ENCODE assay signal across 1 cellular context in the genomic region with DNA sequence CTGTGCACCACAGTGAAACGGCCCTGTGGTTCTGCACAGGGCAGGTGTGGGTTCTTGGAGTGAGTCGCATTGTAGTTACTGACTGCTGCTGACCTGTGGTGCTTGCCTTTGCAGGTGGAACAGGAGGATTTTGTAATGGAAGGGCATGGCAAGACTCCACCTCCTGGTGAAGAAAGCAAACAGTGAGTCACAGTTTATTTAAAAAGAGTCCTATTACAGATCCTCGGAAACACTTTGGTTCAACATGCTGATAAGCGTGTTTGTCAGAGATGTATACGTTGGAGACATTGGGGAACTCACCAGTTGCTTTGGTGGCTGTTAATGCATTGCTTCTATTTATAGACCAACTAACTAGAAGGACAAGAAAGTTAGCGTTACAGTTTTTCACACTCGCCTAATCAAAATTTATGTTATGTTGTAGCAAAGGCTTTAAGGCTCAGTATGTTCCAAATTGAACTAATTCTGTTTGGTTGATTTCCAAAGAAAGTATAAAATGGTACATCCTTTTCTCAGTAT.
A peak's percentile ranks its signal among the peaks of the same experiment; 100 is the strongest.
TF ChIP-seq lines count a peak whose summit lies in the region.

No MANE protein-coding gene starts in this region.

TF ChIP-seq in K562, 482 proteins besides CTCF, POLR2A, EP300 and RAD21 (continued from another document and continues in another):
- TF ChIP-seq, protein P1, sequence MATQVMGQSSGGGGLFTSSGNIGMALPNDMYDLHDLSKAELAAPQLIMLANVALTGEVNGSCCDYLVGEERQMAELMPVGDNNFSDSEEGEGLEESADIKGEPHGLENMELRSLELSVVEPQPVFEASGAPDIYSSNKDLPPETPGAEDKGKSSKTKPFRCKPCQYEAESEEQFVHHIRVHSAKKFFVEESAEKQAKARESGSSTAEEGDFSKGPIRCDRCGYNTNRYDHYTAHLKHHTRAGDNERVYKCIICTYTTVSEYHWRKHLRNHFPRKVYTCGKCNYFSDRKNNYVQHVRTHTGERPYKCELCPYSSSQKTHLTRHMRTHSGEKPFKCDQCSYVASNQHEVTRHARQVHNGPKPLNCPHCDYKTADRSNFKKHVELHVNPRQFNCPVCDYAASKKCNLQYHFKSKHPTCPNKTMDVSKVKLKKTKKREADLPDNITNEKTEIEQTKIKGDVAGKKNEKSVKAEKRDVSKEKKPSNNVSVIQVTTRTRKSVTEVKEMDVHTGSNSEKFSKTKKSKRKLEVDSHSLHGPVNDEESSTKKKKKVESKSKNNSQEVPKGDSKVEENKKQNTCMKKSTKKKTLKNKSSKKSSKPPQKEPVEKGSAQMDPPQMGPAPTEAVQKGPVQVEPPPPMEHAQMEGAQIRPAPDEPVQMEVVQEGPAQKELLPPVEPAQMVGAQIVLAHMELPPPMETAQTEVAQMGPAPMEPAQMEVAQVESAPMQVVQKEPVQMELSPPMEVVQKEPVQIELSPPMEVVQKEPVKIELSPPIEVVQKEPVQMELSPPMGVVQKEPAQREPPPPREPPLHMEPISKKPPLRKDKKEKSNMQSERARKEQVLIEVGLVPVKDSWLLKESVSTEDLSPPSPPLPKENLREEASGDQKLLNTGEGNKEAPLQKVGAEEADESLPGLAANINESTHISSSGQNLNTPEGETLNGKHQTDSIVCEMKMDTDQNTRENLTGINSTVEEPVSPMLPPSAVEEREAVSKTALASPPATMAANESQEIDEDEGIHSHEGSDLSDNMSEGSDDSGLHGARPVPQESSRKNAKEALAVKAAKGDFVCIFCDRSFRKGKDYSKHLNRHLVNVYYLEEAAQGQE (CRISPR knock-in tag; IDR thresholded peaks at IDR 0.05; ENCODE audit: low read depth): no peak
- TF ChIP-seq MEF2D (tag; conservative IDR thresholded peaks at IDR 0.05; ENCODE audit: low read depth): peak; percentile 94
- TF ChIP-seq, protein P2, sequence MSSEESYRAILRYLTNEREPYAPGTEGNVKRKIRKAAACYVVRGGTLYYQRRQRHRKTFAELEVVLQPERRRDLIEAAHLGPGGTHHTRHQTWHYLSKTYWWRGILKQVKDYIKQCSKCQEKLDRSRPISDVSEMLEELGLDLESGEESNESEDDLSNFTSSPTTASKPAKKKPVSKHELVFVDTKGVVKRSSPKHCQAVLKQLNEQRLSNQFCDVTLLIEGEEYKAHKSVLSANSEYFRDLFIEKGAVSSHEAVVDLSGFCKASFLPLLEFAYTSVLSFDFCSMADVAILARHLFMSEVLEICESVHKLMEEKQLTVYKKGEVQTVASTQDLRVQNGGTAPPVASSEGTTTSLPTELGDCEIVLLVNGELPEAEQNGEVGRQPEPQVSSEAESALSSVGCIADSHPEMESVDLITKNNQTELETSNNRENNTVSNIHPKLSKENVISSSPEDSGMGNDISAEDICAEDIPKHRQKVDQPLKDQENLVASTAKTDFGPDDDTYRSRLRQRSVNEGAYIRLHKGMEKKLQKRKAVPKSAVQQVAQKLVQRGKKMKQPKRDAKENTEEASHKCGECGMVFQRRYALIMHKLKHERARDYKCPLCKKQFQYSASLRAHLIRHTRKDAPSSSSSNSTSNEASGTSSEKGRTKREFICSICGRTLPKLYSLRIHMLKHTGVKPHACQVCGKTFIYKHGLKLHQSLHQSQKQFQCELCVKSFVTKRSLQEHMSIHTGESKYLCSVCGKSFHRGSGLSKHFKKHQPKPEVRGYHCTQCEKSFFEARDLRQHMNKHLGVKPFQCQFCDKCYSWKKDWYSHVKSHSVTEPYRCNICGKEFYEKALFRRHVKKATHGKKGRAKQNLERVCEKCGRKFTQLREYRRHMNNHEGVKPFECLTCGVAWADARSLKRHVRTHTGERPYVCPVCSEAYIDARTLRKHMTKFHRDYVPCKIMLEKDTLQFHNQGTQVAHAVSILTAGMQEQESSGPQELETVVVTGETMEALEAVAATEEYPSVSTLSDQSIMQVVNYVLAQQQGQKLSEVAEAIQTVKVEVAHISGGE (CRISPR knock-in tag; IDR thresholded peaks at IDR 0.05): 0 out of 6 replicates have a peak, but pooled peaks of 1 of the 3 experiments have one; percentile 34
- TF ChIP-seq, protein P3, sequence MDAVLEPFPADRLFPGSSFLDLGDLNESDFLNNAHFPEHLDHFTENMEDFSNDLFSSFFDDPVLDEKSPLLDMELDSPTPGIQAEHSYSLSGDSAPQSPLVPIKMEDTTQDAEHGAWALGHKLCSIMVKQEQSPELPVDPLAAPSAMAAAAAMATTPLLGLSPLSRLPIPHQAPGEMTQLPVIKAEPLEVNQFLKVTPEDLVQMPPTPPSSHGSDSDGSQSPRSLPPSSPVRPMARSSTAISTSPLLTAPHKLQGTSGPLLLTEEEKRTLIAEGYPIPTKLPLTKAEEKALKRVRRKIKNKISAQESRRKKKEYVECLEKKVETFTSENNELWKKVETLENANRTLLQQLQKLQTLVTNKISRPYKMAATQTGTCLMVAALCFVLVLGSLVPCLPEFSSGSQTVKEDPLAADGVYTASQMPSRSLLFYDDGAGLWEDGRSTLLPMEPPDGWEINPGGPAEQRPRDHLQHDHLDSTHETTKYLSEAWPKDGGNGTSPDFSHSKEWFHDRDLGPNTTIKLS (IDR thresholded peaks at IDR 0.05; ENCODE audit: borderline replicate concordance, low read depth): peak; percentile 37; the same call in 1 of the 2 replicates
- peak; percentile 81; the same call in 1 of the 2 replicates for TF ChIP-seq DPF2 (IDR thresholded peaks at IDR 0.05)
- TF ChIP-seq CBX8 (IDR thresholded peaks at IDR 0.05; ENCODE audit: borderline replicate concordance, extremely low read depth, low read depth, low read length, poor library complexity, severe bottlenecking): no peak
- peak; percentile 89 for TF ChIP-seq JUN (IDR thresholded peaks at IDR 0.05; ENCODE audit: borderline replicate concordance, low read depth, low read length)
- TF ChIP-seq JUN (CRISPR knock-in tag; IDR thresholded peaks at IDR 0.05; ENCODE audit: borderline replicate concordance): no peak
- TF ChIP-seq MBD2 (IDR thresholded peaks at IDR 0.05; ENCODE audit: borderline replicate concordance, low read depth): no peak
- TF ChIP-seq SMARCE1 (IDR thresholded peaks at IDR 0.05): peak; percentile 79
- peak; percentile 34; the same call in 1 of the 2 replicates for TF ChIP-seq CBFA2T3 (IDR thresholded peaks at IDR 0.05)
- TF ChIP-seq CBFA2T2 (conservative IDR thresholded peaks at IDR 0.05): no peak
- TF ChIP-seq SAFB2 (IDR thresholded peaks at IDR 0.05; ENCODE audit: borderline replicate concordance, low read depth, low read length, severe bottlenecking): no peak
- peak; percentile 66; the same call in 1 of the 2 replicates for TF ChIP-seq CREM (IDR thresholded peaks at IDR 0.05; ENCODE audit: low read depth)
- 0 out of 2 replicates have a peak, but pooled peaks have one; percentile 14 for TF ChIP-seq SMC3 (conservative IDR thresholded peaks at IDR 0.05; ENCODE audit: insufficient read depth, low read depth, low read length)
- TF ChIP-seq EP400 (IDR thresholded peaks at IDR 0.05): peak; percentile 45
- TF ChIP-seq MTA1 (IDR thresholded peaks at IDR 0.05; ENCODE audit: borderline replicate concordance): no peak
- TF ChIP-seq, protein P4, sequence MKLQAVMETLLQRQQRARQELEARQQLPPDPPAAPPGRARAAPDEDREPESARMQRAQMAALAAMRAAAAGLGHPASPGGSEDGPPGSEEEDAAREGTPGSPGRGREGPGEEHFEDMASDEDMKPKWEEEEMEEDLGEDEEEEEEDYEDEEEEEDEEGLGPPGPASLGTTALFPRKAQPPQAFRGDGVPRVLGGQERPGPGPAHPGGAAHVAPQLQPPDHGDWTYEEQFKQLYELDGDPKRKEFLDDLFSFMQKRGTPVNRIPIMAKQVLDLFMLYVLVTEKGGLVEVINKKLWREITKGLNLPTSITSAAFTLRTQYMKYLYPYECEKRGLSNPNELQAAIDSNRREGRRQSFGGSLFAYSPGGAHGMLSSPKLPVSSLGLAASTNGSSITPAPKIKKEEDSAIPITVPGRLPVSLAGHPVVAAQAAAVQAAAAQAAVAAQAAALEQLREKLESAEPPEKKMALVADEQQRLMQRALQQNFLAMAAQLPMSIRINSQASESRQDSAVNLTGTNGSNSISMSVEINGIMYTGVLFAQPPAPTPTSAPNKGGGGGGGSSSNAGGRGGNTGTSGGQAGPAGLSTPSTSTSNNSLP (IDR thresholded peaks at IDR 0.05; ENCODE audit: borderline replicate concordance, low read depth, low read length): peak; percentile 78; the same call in 1 of the 2 replicates
- TF ChIP-seq, protein P5, sequence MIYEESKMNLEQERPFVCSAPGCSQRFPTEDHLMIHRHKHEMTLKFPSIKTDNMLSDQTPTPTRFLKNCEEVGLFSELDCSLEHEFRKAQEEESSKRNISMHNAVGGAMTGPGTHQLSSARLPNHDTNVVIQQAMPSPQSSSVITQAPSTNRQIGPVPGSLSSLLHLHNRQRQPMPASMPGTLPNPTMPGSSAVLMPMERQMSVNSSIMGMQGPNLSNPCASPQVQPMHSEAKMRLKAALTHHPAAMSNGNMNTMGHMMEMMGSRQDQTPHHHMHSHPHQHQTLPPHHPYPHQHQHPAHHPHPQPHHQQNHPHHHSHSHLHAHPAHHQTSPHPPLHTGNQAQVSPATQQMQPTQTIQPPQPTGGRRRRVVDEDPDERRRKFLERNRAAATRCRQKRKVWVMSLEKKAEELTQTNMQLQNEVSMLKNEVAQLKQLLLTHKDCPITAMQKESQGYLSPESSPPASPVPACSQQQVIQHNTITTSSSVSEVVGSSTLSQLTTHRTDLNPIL (CRISPR knock-in tag; IDR thresholded peaks at IDR 0.05): no peak
- TF ChIP-seq SMARCC2 (IDR thresholded peaks at IDR 0.05; ENCODE audit: low read depth): peak; percentile 31; the same call in 1 of the 2 replicates
- peak; percentile 55 for TF ChIP-seq FOXM1 (IDR thresholded peaks at IDR 0.05; ENCODE audit: low read depth)
- TF ChIP-seq FOXM1 (CRISPR knock-in tag; IDR thresholded peaks at IDR 0.05; ENCODE audit: low read depth): no peak
- peak; percentile 93 for TF ChIP-seq JUND (IDR thresholded peaks at IDR 0.05; ENCODE audit: borderline replicate concordance, low read depth, low read length)
- TF ChIP-seq JUND (tag; IDR thresholded peaks at IDR 0.05; ENCODE audit: borderline replicate concordance, low read depth, low read length): peak; percentile 92; the same call in 2 of the 3 replicates
- TF ChIP-seq, protein P6, sequence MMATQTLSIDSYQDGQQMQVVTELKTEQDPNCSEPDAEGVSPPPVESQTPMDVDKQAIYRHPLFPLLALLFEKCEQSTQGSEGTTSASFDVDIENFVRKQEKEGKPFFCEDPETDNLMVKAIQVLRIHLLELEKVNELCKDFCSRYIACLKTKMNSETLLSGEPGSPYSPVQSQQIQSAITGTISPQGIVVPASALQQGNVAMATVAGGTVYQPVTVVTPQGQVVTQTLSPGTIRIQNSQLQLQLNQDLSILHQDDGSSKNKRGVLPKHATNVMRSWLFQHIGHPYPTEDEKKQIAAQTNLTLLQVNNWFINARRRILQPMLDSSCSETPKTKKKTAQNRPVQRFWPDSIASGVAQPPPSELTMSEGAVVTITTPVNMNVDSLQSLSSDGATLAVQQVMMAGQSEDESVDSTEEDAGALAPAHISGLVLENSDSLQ (IDR thresholded peaks at IDR 0.05): peak; percentile 33; the same call in 1 of the 2 replicates
- no peak for TF ChIP-seq KDM5B (IDR thresholded peaks at IDR 0.05; ENCODE audit: insufficient replicate concordance, low read depth, low read length)
- peak; percentile 71 to 83; a peak in 3 of 4 replicates for TF ChIP-seq FOXA3 (CRISPR knock-in tag; conservative IDR thresholded peaks at IDR 0.05 in 1 of 2, IDR thresholded peaks at IDR 0.05 in 1 of 2)
- TF ChIP-seq ZC3H4 (CRISPR knock-in tag; IDR thresholded peaks at IDR 0.05; ENCODE audit: borderline replicate concordance): no peak
- TF ChIP-seq, protein P7, sequence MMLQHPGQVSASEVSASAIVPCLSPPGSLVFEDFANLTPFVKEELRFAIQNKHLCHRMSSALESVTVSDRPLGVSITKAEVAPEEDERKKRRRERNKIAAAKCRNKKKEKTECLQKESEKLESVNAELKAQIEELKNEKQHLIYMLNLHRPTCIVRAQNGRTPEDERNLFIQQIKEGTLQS (IDR thresholded peaks at IDR 0.05): peak; percentile 89
- TF ChIP-seq, protein P7 (CRISPR knock-in tag; conservative IDR thresholded peaks at IDR 0.05): no peak
- no peak for TF ChIP-seq ATF1 (CRISPR knock-in tag; IDR thresholded peaks at IDR 0.05)
- TF ChIP-seq ATF1 (tag; IDR thresholded peaks at IDR 0.05): peak; percentile 56
- 0 out of 2 replicates have a peak, but pooled peaks have one; percentile 19 for TF ChIP-seq TOE1 (IDR thresholded peaks at IDR 0.05; ENCODE audit: borderline replicate concordance)
- no peak for TF ChIP-seq TOE1 (CRISPR knock-in tag; IDR thresholded peaks at IDR 0.05; ENCODE audit: borderline replicate concordance, low read depth)
- 0 out of 2 replicates have a peak, but pooled peaks have one; percentile 19 for TF ChIP-seq ELF1 (tag; IDR thresholded peaks at IDR 0.05)
- TF ChIP-seq, protein P8, sequence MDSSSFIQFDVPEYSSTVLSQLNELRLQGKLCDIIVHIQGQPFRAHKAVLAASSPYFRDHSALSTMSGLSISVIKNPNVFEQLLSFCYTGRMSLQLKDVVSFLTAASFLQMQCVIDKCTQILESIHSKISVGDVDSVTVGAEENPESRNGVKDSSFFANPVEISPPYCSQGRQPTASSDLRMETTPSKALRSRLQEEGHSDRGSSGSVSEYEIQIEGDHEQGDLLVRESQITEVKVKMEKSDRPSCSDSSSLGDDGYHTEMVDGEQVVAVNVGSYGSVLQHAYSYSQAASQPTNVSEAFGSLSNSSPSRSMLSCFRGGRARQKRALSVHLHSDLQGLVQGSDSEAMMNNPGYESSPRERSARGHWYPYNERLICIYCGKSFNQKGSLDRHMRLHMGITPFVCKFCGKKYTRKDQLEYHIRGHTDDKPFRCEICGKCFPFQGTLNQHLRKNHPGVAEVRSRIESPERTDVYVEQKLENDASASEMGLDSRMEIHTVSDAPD (CRISPR knock-in tag; IDR thresholded peaks at IDR 0.05): no peak
